16 cellular contexts compared by ENCODE assay signal in genomic region chr10:98407017-98407743, GRCh38. TPM values are rescaled to one million over a fixed set of nuclear protein-coding genes. Genes with fewer than 3 reads are reported as not detected.
DNase-seq lines count a peak whose midpoint lies in the region; ATAC-seq and TF ChIP-seq lines count a peak whose summit lies in the region.
"Had no signal": no experiment of that assay in that cellular context is flagged by ENCODE, and none has a peak within 500 bp of the region (broad histone marks: within the 10 kb centered on the region; RNA-seq: fewer than 3 reads in every experiment).

No MANE protein-coding gene starts in this region.

- H3F3A ChIP-seq in SK-N-SH (replicated peaks; ENCODE audit: insufficient read depth): no peaks in the 10 kb centered on the region

- no peaks in the 10 kb centered on the region for H3K79me2 ChIP-seq in SK-N-SH (ENCODE audit: insufficient read depth)

- WGBS in stomach, 5 donors: 69 to 82% (median 77%) methylated on average over 22 to 23 of the region's 23 CpGs
- WGBS in SK-N-SH (ENCODE audit: low lambda C conversion rate): 87% methylated on average over 20 of the region's 23 CpGs
- WGBS in adrenal gland, 4 donors: 82 to 91% (median 87%) methylated on average over 20 to 23 of the region's 23 CpGs

- TF ChIP-seq RAD21 in SK-N-SH (IDR thresholded peaks at IDR 0.05; ENCODE audit: low read length): no peak

- no peaks in the 10 kb centered on the region for H3K4me1 ChIP-seq in left lung
- peaks cover 0 to 51% (median 25%) of the 10 kb centered on the region in 4 donors for H3K4me1 ChIP-seq in stomach
- H3K4me1 ChIP-seq in SK-N-SH (ENCODE audit: control insufficient read depth in 1 of 2, insufficient read depth in 2 of 2, low read depth in 1 of 2, low read length in 1 of 2): peaks cover 6 to 14% of the 10 kb centered on the region in 2 experiments; a peak in 3 of 4 replicates
- peaks cover 0 to 11% of the 10 kb centered on the region in 2 donors for H3K4me1 ChIP-seq in adrenal gland (replicated peaks in 1 of 2)

- TF ChIP-seq CTCF in left lung (IDR thresholded peaks at IDR 0.05): no peak
- TF ChIP-seq CTCF in stomach (IDR thresholded peaks at IDR 0.05): no peak
- TF ChIP-seq CTCF in SK-N-SH (IDR thresholded peaks at IDR 0.05): no peak
- TF ChIP-seq CTCF in adrenal gland (IDR thresholded peaks at IDR 0.05): no peak

- TF ChIP-seq POLR2A in stomach (IDR thresholded peaks at IDR 0.05) (no peak), adrenal gland (IDR thresholded peaks at IDR 0.05) (no peak)

- no peaks in the 10 kb centered on the region for H4K20me1 ChIP-seq in SK-N-SH (ENCODE audit: insufficient read depth)
- H4K20me1 ChIP-seq: BLaER1 treated with 17β-estradiol and CSF1 and Interleukin-3, amounts not matched to agents 10 nM and 100 nM had no signal

- CTCF ChIA-PET in SK-N-SH (lab: Yijun Ruan, JAX): no interaction called here

- H3K4me3 ChIP-seq in left lung (no peak overlapping the region), stomach (no peak overlapping the region), SK-N-SH (ENCODE audit: low read depth in 2 of 2, low read length in 1 of 2) (no peak overlapping the region), adrenal gland (no peak overlapping the region)
- H3K4me3 ChIP-seq: BLaER1 treated with 17β-estradiol and CSF1 and Interleukin-3, amounts not matched to agents 10 nM and 100 nM; GM23248 had no signal

- no peaks in the 10 kb centered on the region for H3K9me2 ChIP-seq in SK-N-SH

- H3K9ac ChIP-seq in SK-N-SH: no peak overlapping the region
- H3K9ac ChIP-seq: BLaER1 treated with 17β-estradiol and CSF1 and Interleukin-3, amounts not matched to agents 10 nM and 100 nM; GM23248 had no signal

- ATAC-seq in Right ventricle myocardium superior (ENCODE audit: poor library complexity): peak; percentile 69
- no peak for ATAC-seq in left cardiac atrium
- peak; percentile 30 for ATAC-seq in left lung
- no peak for ATAC-seq in HG03378 (IDR thresholded peaks at IDR 0.05; ENCODE audit: unreplicated experiment)
- ATAC-seq: HepG2 had no signal

- DNase-seq in Right ventricle myocardium superior (no peak), left cardiac atrium (no peak), left lung (peak in 1 of 2 donors; percentile 5), stomach (peak; percentile 40), SK-N-SH (no peak), adrenal gland (no peak)
- DNase-seq: ACHN; Calu3; CD4-positive, CD25-positive, alpha-beta regulatory T cell; DMS153; DMS79 treated with DMSO at 0.1 percent for 48 hours; EL; GM23248 had no signal

- H3K27ac ChIP-seq in left lung (no peak overlapping the region), stomach (peak overlapping the region in 1 of 5 donors; percentile 43), SK-N-SH (ENCODE audit: low read depth in 2 of 2, low read length in 1 of 2) (no peak overlapping the region), adrenal gland (no peak overlapping the region)
- H3K27ac ChIP-seq: BLaER1 treated with 17β-estradiol and CSF1 and Interleukin-3, amounts not matched to agents 10 nM and 100 nM; GM23248 had no signal

- H3K4me2 ChIP-seq in SK-N-SH: no peak overlapping the region
- H3K4me2 ChIP-seq: BLaER1 treated with 17β-estradiol and CSF1 and Interleukin-3, amounts not matched to agents 10 nM and 100 nM had no signal

- no peak for TF ChIP-seq EP300 in stomach (IDR thresholded peaks at IDR 0.05)
- no peak for TF ChIP-seq EP300 in SK-N-SH (IDR thresholded peaks at IDR 0.05; ENCODE audit: borderline replicate concordance in 1 of 2, low read depth in 1 of 2, low read length in 1 of 2)

- intact Hi-C loops in Right ventricle myocardium superior (cut with DNase I) (no loop called here), left cardiac atrium (cut with DNase I) (no loop called here), left lung (cut with DNase I) (no loop called here), stomach (cut with DNase I; ENCODE audit: low total_unique reads) (no loop called here), adrenal gland (cut with DNase I) (no loop called here)

- H3K9me3 ChIP-seq in left lung: no peaks in the 10 kb centered on the region
- H3K9me3 ChIP-seq in stomach: no peaks in the 10 kb centered on the region
- H3K9me3 ChIP-seq in SK-N-SH: no peaks in the 10 kb centered on the region
- H3K9me3 ChIP-seq in adrenal gland (replicated peaks in 1 of 3): no peaks in the 10 kb centered on the region
- H3K9me3 ChIP-seq: BLaER1 treated with 17β-estradiol and CSF1 and Interleukin-3, amounts not matched to agents 10 nM and 100 nM had no signal

- no peak overlapping the region for H2AFZ ChIP-seq in SK-N-SH (ENCODE audit: low read depth)
- H2AFZ ChIP-seq: GM23248 had no signal

- POLR2A ChIA-PET in SK-N-SH (lab: Yijun Ruan, JAX): no interaction called here

- H3K36me3 ChIP-seq in left lung (peaks cover 0 to 7% of the 10 kb centered on the region in 2 donors), stomach (peaks cover 0 to 10% (median 5%) of the 10 kb centered on the region in 4 donors), SK-N-SH (replicated peaks in 1 of 2; ENCODE audit: control insufficient read depth in 1 of 2, insufficient read depth in 2 of 2, low read length in 1 of 2) (peaks cover 0 to 3% of the 10 kb centered on the region in 2 experiments), adrenal gland (replicated peaks in 1 of 2) (no peaks in the 10 kb centered on the region)

- H3K27me3 ChIP-seq in left lung (no peaks in the 10 kb centered on the region), stomach (no peaks in the 10 kb centered on the region), SK-N-SH (ENCODE audit: insufficient read depth) (no peaks in the 10 kb centered on the region), adrenal gland (no peaks in the 10 kb centered on the region)
- H3K27me3 ChIP-seq: BLaER1 treated with 17β-estradiol and CSF1 and Interleukin-3, amounts not matched to agents 10 nM and 100 nM had no signal

TF ChIP-seq in SK-N-SH, 30 proteins besides CTCF, POLR2A, EP300 and RAD21:
- TF ChIP-seq SIN3A (IDR thresholded peaks at IDR 0.05; ENCODE audit: borderline replicate concordance, low read depth, low read length): no peak
- no peak for TF ChIP-seq USF1 (IDR thresholded peaks at IDR 0.05; ENCODE audit: borderline replicate concordance, low read depth)
- TF ChIP-seq GABPA (IDR thresholded peaks at IDR 0.05; ENCODE audit: low read depth): no peak
- TF ChIP-seq ZBTB33 (IDR thresholded peaks at IDR 0.05; ENCODE audit: borderline replicate concordance, low read depth): no peak
- no peak for TF ChIP-seq FOXM1 (IDR thresholded peaks at IDR 0.05; ENCODE audit: low read depth)

RNA-seq across cellular contexts. Expression of gene PYROXD2, which starts 7.8 kb away (rescaled TPM):
- total RNA-seq in Right ventricle myocardium superior (8.4 TPM), left cardiac atrium (1 to 10 TPM; 6.1 to 6.6 TPM), left lung (10 to 100 TPM in 1 of 2 donors, 1 to 10 TPM in 1; 8.2 to 14.8 TPM), stomach (10 to 100 TPM in 3 of 5 donors, 1 to 10 TPM in 2; 3.5 to 33.5 (median 13.2) TPM), adrenal gland (10 to 100 TPM; 10.8 to 42.9 (median 28.3) TPM)
- polyA plus RNA-seq in stomach (1 to 10 TPM; 2.4 to 9.7 (median 3.5) TPM), SK-N-SH (2012; rRNA removed) (26.5 and 26.7 TPM in 2 replicates), adrenal gland (10 to 100 TPM in 2 of 3 donors, 1 to 10 TPM in 1; 4.6 to 70.6 (median 43.3) TPM)
- 14.6 and 21.0 TPM in 2 replicates for polyA plus RNA-seq in SK-N-SH (2012; cell fraction: cytosol; rRNA removed)
- 115 and 123 TPM in 2 replicates for polyA plus RNA-seq in SK-N-SH (2012; cell fraction: nucleus; rRNA removed)

RNA-seq across cellular contexts. Expression of gene HPS1, which starts 39.6 kb away (rescaled TPM):
- 25.6 TPM for total RNA-seq in Right ventricle myocardium superior
- total RNA-seq in left cardiac atrium: 10 to 100 TPM; 28.7 to 29.4 TPM
- total RNA-seq in left lung: 10 to 100 TPM; 64.2 to 95.0 TPM
- total RNA-seq in stomach: 100 to 1,000 TPM in 2 of 5 donors, 10 to 100 TPM in 3; 15.1 to 140 (median 89.1) TPM
- 10 to 100 TPM; 30.7 to 49.8 (median 37.3) TPM for polyA plus RNA-seq in stomach
- polyA plus RNA-seq in SK-N-SH (2012; rRNA removed): 39.2 and 41.4 TPM in 2 replicates
- polyA plus RNA-seq in SK-N-SH (2012; cell fraction: cytosol; rRNA removed): 26.6 and 32.3 TPM in 2 replicates
- polyA plus RNA-seq in SK-N-SH (2012; cell fraction: nucleus; rRNA removed): 97.5 and 118 TPM in 2 replicates
- 10 to 100 TPM; 48.1 to 95.6 (median 76.9) TPM for total RNA-seq in adrenal gland
- polyA plus RNA-seq in adrenal gland: 10 to 100 TPM; 28.6 to 78.3 (median 50.8) TPM

Comparison
In these comparisons a context has a peak if more than half of its experiments do, and no peak if none do; other contexts are left out.
1. ATAC-seq: peak in Right ventricle myocardium superior (single experiment) and left lung (single experiment); none in left cardiac atrium (0 of 2) and HG03378 (single experiment).